Comparison of ENCODE assay signal across 8 cellular contexts in the genomic region with DNA sequence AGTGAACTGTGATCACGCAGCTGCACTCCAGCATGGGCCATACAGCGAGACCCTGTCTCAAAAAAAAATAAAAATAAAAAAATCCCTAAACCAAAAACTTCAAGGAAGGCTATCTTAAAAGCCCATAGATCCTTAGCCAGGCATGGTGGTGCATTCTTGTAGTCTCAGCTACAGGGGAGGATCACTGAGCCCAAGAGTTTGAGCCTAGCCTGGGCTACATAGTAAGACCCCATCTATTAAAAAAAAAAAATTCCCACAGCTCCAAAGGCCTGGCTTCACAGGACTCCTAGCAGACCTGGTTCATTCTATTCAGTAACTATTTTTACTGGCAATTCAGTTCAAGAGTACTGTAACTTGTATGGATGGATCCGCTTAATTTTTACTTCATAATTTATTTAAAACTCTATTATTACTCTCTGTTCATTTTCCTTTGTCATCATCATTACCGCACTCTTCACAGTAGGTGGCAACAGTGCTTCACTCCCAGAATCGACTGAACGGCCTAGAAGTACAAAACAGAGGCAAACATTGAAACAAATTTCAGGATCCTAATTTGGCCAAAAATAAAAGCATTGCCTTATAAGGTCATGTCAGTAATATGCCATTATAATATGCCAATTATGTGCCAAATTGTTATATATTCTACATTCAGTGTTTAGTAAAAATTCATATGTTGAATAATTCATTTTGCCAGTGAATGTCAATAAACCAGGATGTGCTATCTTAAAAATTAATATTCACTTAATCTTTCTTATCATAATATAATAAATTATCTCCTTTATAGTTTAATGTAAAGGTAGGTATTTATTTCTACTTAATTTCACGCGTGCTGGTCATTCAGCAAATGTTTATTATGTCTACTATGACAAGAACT. TPM values are rescaled to one million over a fixed set of nuclear protein-coding genes. Genes with fewer than 3 reads are reported as not detected.
DNase-seq lines count a peak whose midpoint lies in the region; ATAC-seq and TF ChIP-seq lines count a peak whose summit lies in the region.

No MANE protein-coding gene starts in this region.

- H3K4me1 Mint-ChIP-seq in activated T-cell treated with anti-CD3 and anti-CD28 coated beads, Interleukin-2, amount 50 U/mL, for 72 hours (ENCODE audit: low read depth) = peaks cover 4% of the 10 kb centered on the region

- intact Hi-C loops in head of caudate nucleus (cut with DNase I) = loop anchor here (5.0 to 10.0 kb wide), 2 partner anchors 145 to 437 kb away; a partner anchor contains a TSS

- no peak overlapping the region for H3K27ac Mint-ChIP-seq in activated T-cell treated with anti-CD3 and anti-CD28 coated beads, Interleukin-2, amount 50 U/mL, for 72 hours

- H3K9me3 Mint-ChIP-seq in activated T-cell treated with anti-CD3 and anti-CD28 coated beads, Interleukin-2, amount 50 U/mL, for 72 hours = no peaks in the 10 kb centered on the region

- peak; percentile 41 to 50 for ATAC-seq in activated T-cell treated with anti-CD3 and anti-CD28 coated beads, Interleukin-2, amount 50 U/mL, for 72 hours (replicated peaks in 1 of 2)
- ATAC-seq in HG03196 (IDR thresholded peaks at IDR 0.05; ENCODE audit: unreplicated experiment) = no peak

- peak in 1 of 2 donors; percentile 19 for DNase-seq in activated T-cell treated with anti-CD3 and anti-CD28 coated beads, Interleukin-2, amount 50 U/mL, for 72 hours
- DNase-seq in activated T-cell treated with anti-CD3 and anti-CD28 coated beads, Interleukin-2, amount 50 U/mL, for 1 hour = no peak
- DNase-seq in HCEC 1CT = peak; percentile 77
- peak; percentile 14 for DNase-seq in NCI-H1417 treated with DMSO at 0.1 percent for 48 hours (lab: John Stamatoyannopoulos, UW)
- DNase-seq in head of caudate nucleus = peak in 36 of 42 donors; percentile 9 to 80 (median 60)
- DNase-seq in renal cortical epithelial cell (ENCODE audit: low read depth) = peak; percentile 55

- H3K27ac ChIP-seq in VCaP = no peak overlapping the region

- peak; percentile 91 for TF ChIP-seq CTCF in VCaP (conservative IDR thresholded peaks at IDR 0.05)

- H3K36me3 Mint-ChIP-seq in activated T-cell treated with anti-CD3 and anti-CD28 coated beads, Interleukin-2, amount 50 U/mL, for 72 hours (ENCODE audit: insufficient read depth in 2 of 2) = peaks cover 2 to 5% of the 10 kb centered on the region in 2 donors

- peaks cover 23% of the 10 kb centered on the region for H3K27me3 Mint-ChIP-seq in activated T-cell treated with anti-CD3 and anti-CD28 coated beads, Interleukin-2, amount 50 U/mL, for 72 hours (ENCODE audit: low read depth)

- no peak overlapping the region for H3K4me3 Mint-ChIP-seq in activated T-cell treated with anti-CD3 and anti-CD28 coated beads, Interleukin-2, amount 50 U/mL, for 72 hours

RNA-seq across cellular contexts. Expression of a gene that starts 14.3 kb away (rescaled TPM):
- total RNA-seq in activated T-cell treated with anti-CD3 and anti-CD28 coated beads, Interleukin-2, amount 50 U/mL, for 72 hours = 10 to 100 TPM; 16.7 to 17.1 TPM
- 47.3 and 50.0 TPM in 2 replicates for total RNA-seq in renal cortical epithelial cell
